In the genomic region with DNA sequence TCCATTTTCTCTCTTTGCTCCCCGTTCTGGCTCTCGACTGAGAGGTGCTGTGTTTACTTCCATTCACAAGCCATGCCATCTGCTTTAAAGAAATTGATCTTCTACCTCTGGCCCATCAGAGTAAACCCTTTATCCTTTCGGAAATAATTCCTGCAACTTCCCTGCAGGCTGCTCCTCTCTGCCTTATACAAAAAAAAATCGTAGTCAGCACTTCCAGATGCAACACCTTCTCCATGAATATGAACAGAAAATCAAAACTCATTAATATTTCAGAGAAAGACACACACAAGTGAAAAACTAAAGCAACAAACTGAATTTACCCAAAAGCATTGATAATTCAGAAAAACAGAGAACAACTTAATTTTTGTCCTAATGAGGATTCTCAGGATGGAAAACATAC, we compare ENCODE assay signal across 21 cellular contexts.
A peak's percentile ranks its signal among the peaks of the same experiment; 100 is the strongest.
DNase-seq lines count a peak whose midpoint lies in the region; ATAC-seq, FAIRE-seq and TF ChIP-seq lines count a peak whose summit lies in the region.
"Had no signal": no experiment of that assay in that cellular context is flagged by ENCODE, and none has a peak within 500 bp of the region (broad histone marks: within the 10 kb centered on the region; RNA-seq: fewer than 3 reads in every experiment).

No MANE protein-coding gene starts in this region.

- CTCF ChIA-PET in HepG2 (lab: Yijun Ruan, JAX; ENCODE audit: low intra/inter-chr PET ratio, low total read pairs): no interaction called here

- TF ChIP-seq EP300 in HepG2 (IDR thresholded peaks at IDR 0.05; ENCODE audit: low read depth in 2 of 2, low read length in 2 of 2) (no peak), HepG2 (CRISPR knock-in tag; IDR thresholded peaks at IDR 0.05; ENCODE audit: borderline replicate concordance) (no peak)

- no TSS peak for BruUV-seq in HepG2 (replicated peaks; lab: Mats Ljungman, UMichigan)

- intact Hi-C loops in HepG2 (cut with micrococcal nuclease; ENCODE audit: unreplicated experiment) (no loop called here), right lobe of liver (cut with DNase I) (no loop called here)

- no peak overlapping the region for H3K9ac ChIP-seq in HepG2 (ENCODE audit: insufficient read depth, low read depth, low read length)
- H3K9ac ChIP-seq: GM23248 had no signal

- H3K79me2 ChIP-seq in HepG2 (ENCODE audit: insufficient read depth, low read length): no peaks in the 10 kb centered on the region

- H4K20me1 ChIP-seq in HepG2 (ENCODE audit: insufficient read depth, low read length): no peaks in the 10 kb centered on the region

- no peaks in the 10 kb centered on the region for H3K9me3 ChIP-seq in HepG2 (ENCODE audit: low read length)
- no peaks in the 10 kb centered on the region for H3K9me3 ChIP-seq in right lobe of liver

- in situ Hi-C loops in HepG2 (cut with HindIII; ENCODE audit: extremely low pct_ligation_motif_present, low pct_unique_long_range_greater_than_20kb): no loop called here

- H3K4me1 ChIP-seq in HepG2 (ENCODE audit: insufficient read depth, low read length) (no peaks in the 10 kb centered on the region), right lobe of liver (no peaks in the 10 kb centered on the region)

- H3K4me2 ChIP-seq in HepG2 (ENCODE audit: low read depth, low read length): no peak overlapping the region

- no peak for TF ChIP-seq RAD21 in HepG2 (CRISPR knock-in tag; IDR thresholded peaks at IDR 0.05)

- no peaks in the 10 kb centered on the region for H3K36me3 ChIP-seq in HepG2 (replicated peaks in 1 of 2; ENCODE audit: control insufficient read depth in 1 of 2, insufficient read depth in 2 of 2, low read length in 2 of 2)
- no peaks in the 10 kb centered on the region for H3K36me3 ChIP-seq in right lobe of liver

- no peaks in the 10 kb centered on the region for H3K27me3 ChIP-seq in HepG2 (ENCODE audit: control insufficient read depth in 1 of 2, insufficient read depth in 2 of 2, low read length in 2 of 2)
- H3K27me3 ChIP-seq in right lobe of liver: no peaks in the 10 kb centered on the region

- H2AFZ ChIP-seq in HepG2 (ENCODE audit: low read length): no peak overlapping the region
- H2AFZ ChIP-seq: GM23248 had no signal

- DNase-seq in NCI-H2171 treated with DMSO at 0.1 percent for 48 hours (lab: John Stamatoyannopoulos, UW) (peak; percentile 9), NCI-H2171 (lab: John Stamatoyannopoulos, UW) (no peak), HepG2 (ENCODE audit: low spot score) (no peak), right lobe of liver (no peak), NCI-H82 (lab: John Stamatoyannopoulos, UW) (peak; percentile 56), amniotic stem cell (lab: John Stamatoyannopoulos, UW) (no peak)
- DNase-seq: ACHN; C1 segment of cervical spinal cord; Calu3; CD4-positive, alpha-beta memory T cell; COR-L47; DMS53; GF-D8; GM23248; H7; HCEC 1CT had no signal

- ATAC-seq in HepG2 (no peak), right lobe of liver (no peak), GM21390 (IDR thresholded peaks at IDR 0.05; ENCODE audit: unreplicated experiment) (no peak)

- TF ChIP-seq CTCF in HepG2 (CRISPR knock-in tag; IDR thresholded peaks at IDR 0.05) (no peak), right lobe of liver (IDR thresholded peaks at IDR 0.05) (no peak)

- no peak overlapping the region for H3K27ac ChIP-seq in HepG2 (ENCODE audit: extremely low read length, insufficient read depth, low read length)
- no peak overlapping the region for H3K27ac ChIP-seq in right lobe of liver
- H3K27ac ChIP-seq: 22Rv1, GM23248 had no signal

- FAIRE-seq in HepG2 (lab: Jason Lieb, UNC): no peak
- FAIRE-seq: A204.1, GM12891, H1 had no signal

- WGBS in HepG2 (ENCODE audit: low lambda C conversion rate): 0% methylated on average over 4 of the region's 4 CpGs
- 33% methylated on average over 4 of the region's 4 CpGs for WGBS in right lobe of liver (ENCODE audit: insufficient coverage, low coverage, low lambda C conversion rate, missing lambda C conversion rate)

- H3K4me3 ChIP-seq in HepG2 (replicated peaks in 1 of 3; ENCODE audit: insufficient read depth in 1 of 3, low read depth in 2 of 3, low read length in 3 of 3) (no peak overlapping the region), right lobe of liver (no peak overlapping the region)
- H3K4me3 ChIP-seq: GM23248 had no signal

- no peak for TF ChIP-seq POLR2A in HepG2 (IDR thresholded peaks at IDR 0.05; ENCODE audit: insufficient read depth in 1 of 2, low read depth in 2 of 2, low read length in 2 of 2)
- no peak for TF ChIP-seq POLR2A in right lobe of liver (IDR thresholded peaks at IDR 0.05)

- POLR2A ChIA-PET in HepG2 (lab: Yijun Ruan, JAX): no interaction called here

TF ChIP-seq in HepG2, 621 proteins besides CTCF, POLR2A, EP300 and RAD21:
- peak in 1 of 2 experiments; percentile 67; a peak in 2 of 4 replicates for TF ChIP-seq MAFK (conservative IDR thresholded peaks at IDR 0.05 in 1 of 2, IDR thresholded peaks at IDR 0.05 in 1 of 2; ENCODE audit: low read length in 2 of 2)
- no peak for TF ChIP-seq HES4 (CRISPR knock-in tag; IDR thresholded peaks at IDR 0.05; ENCODE audit: borderline replicate concordance)
- TF ChIP-seq TEAD2 (CRISPR knock-in tag; IDR thresholded peaks at IDR 0.05): no peak
- TF ChIP-seq HNRNPLL (IDR thresholded peaks at IDR 0.05; ENCODE audit: low read depth, low read length, poor library complexity, severe bottlenecking): no peak
- TF ChIP-seq MAFF (IDR thresholded peaks at IDR 0.05; ENCODE audit: low read depth, low read length): peak; percentile 38; the same call in 1 of the 2 replicates

Comparison
In these comparisons a context has a peak if more than half of its experiments do, and no peak if none do; other contexts are left out.
1. DNase-seq: peak in NCI-H2171 treated with DMSO at 0.1 percent for 48 hours (single experiment) and NCI-H82 (single experiment); none in NCI-H2171 (single experiment), HepG2 (single experiment), right lobe of liver (0 of 3) and amniotic stem cell (single experiment).